Comparison of ENCODE assay signal across 28 cellular contexts in genomic region chrX:119036369-119037029, GRCh38. TPM values are rescaled to one million over a fixed set of nuclear protein-coding genes. Genes with fewer than 3 reads are reported as not detected.
DNase-seq lines count a peak whose midpoint lies in the region; ATAC-seq and TF ChIP-seq lines count a peak whose summit lies in the region.
"Had no signal": no experiment of that assay in that cellular context is flagged by ENCODE, and none has a peak within 500 bp of the region (broad histone marks: within the 10 kb centered on the region; RNA-seq: fewer than 3 reads in every experiment).

No MANE protein-coding gene starts in this region.

- H3K27ac ChIP-seq in PC-3 (ENCODE audit: low read length) (peak overlapping the region; percentile 68), hepatocyte (peak overlapping the region; percentile 70)
- H3K27ac ChIP-seq: RWPE1 had no signal

- H3K36me3 Mint-ChIP-seq in Calu3 (ENCODE audit: insufficient read depth, unreplicated experiment): no peaks in the 10 kb centered on the region

- no peak overlapping the region for H3K27ac Mint-ChIP-seq in Calu3 (ENCODE audit: unreplicated experiment)
- H3K27ac Mint-ChIP-seq: T-helper 1 cell treated with Interleukin-12 subunit alpha and Interleukin-12 subunit beta and Interleukin-4 antibody, amounts not matched to agents 30 μg/mL and 1 μg/mL, for 36 hours had no signal

- no peak for TF ChIP-seq CTCF in PC-3 (conservative IDR thresholded peaks at IDR 0.05; ENCODE audit: low read depth, low read length)
- TF ChIP-seq CTCF in hepatocyte (IDR thresholded peaks at IDR 0.05; ENCODE audit: poor library complexity): no peak
- no peak for TF ChIP-seq CTCF in Calu3 (IDR thresholded peaks at IDR 0.05; ENCODE audit: unreplicated experiment)

- peak overlapping the region; percentile 64; the same call in 1 of the 2 replicates for H3K4me2 ChIP-seq in PC-3 (ENCODE audit: low read length)
- no peak overlapping the region for H3K4me2 ChIP-seq in hepatocyte

- H3K4me3 ChIP-seq in PC-3 (ENCODE audit: low read length) (no peak overlapping the region), hepatocyte (no peak overlapping the region)
- H3K4me3 ChIP-seq: K562 had no signal

- POLR2A ChIA-PET in PC-3 (lab: Charles Lee; ENCODE audit: unreplicated experiment): no interaction called here

- H3K27me3 Mint-ChIP-seq in Calu3 (ENCODE audit: unreplicated experiment): peaks cover 21% of the 10 kb centered on the region

- H3K4me1 Mint-ChIP-seq in Calu3 (ENCODE audit: low read depth, unreplicated experiment): peaks cover 9% of the 10 kb centered on the region

- CTCF ChIA-PET in PC-3 (lab: Charles Lee) (no interaction called here), Calu3 (lab: Charles Lee) (interaction anchor here (0.6 kb wide), 1 partner anchor 218 kb away, joined by 3 read pairs; no protein-coding TSS in a partner anchor)

- no peaks in the 10 kb centered on the region for H4K20me1 ChIP-seq in PC-3 (ENCODE audit: low read length)
- no peaks in the 10 kb centered on the region for H4K20me1 ChIP-seq in hepatocyte (ENCODE audit: insufficient read depth, poor library complexity, severe bottlenecking)

- no peak overlapping the region for H3K9ac ChIP-seq in PC-3 (ENCODE audit: low read length)

- intact Hi-C loops in PC-3 (cut with micrococcal nuclease) (no loop called here), Calu3 (cut with micrococcal nuclease; ENCODE audit: unreplicated experiment) (no loop called here)

- WGBS in hepatocyte (ENCODE audit: low lambda C conversion rate, missing lambda C conversion rate): 76% methylated on average over 2 of the region's 2 CpGs

- H3K4me1 ChIP-seq in PC-3 (ENCODE audit: insufficient read depth, low read length): peaks cover 22% of the 10 kb centered on the region
- H3K4me1 ChIP-seq in hepatocyte (ENCODE audit: insufficient read depth): no peaks in the 10 kb centered on the region

- peak; percentile 19 for DNase-seq in EH (ENCODE audit: low read depth)
- peak; percentile 56 for DNase-seq in PC-3
- DNase-seq in hepatocyte (ENCODE audit: low spot score): no peak
- DNase-seq in NCI-H1048 (lab: John Stamatoyannopoulos, UW): no peak
- no peak for DNase-seq in Calu3
- no peak for DNase-seq in superior temporal gyrus (ENCODE audit: extremely low spot score)
- DNase-seq: ACHN; DMS153; MV-4-11; NCI-H1105 treated with DMSO at 0.1 percent for 48 hours; NCI-H2029; NCI-H446; NCI-H524 treated with DMSO at 0.1 percent for 48 hours; NCI-H774; NK-92 treated with Interleukin-12 subunit alpha and Interleukin-12 subunit beta, amount 100 ng/mL, for 24 hours; SHP77 had no signal

- H3K79me2 ChIP-seq in PC-3 (ENCODE audit: low read length) (no peaks in the 10 kb centered on the region), hepatocyte (no peaks in the 10 kb centered on the region)

- ATAC-seq in PC-3: peak; percentile 50
- no peak for ATAC-seq in GM21528 (IDR thresholded peaks at IDR 0.05; ENCODE audit: low FRiP score, unreplicated experiment)
- ATAC-seq: K562, Panc1 had no signal

- BruUV-seq in PC-3 (replicated peaks; lab: Mats Ljungman, UMichigan) (no TSS peak), Calu3 (replicated peaks; lab: Mats Ljungman, UMichigan) (no TSS peak)

- H3K9me2 ChIP-seq in PC-3 (replicated peaks; ENCODE audit: low read length) (no peaks in the 10 kb centered on the region), hepatocyte (replicated peaks; ENCODE audit: insufficient read depth) (no peaks in the 10 kb centered on the region)

- H3K4me3 Mint-ChIP-seq in Calu3 (ENCODE audit: low read depth, unreplicated experiment): no peak overlapping the region
- H3K4me3 Mint-ChIP-seq: T-helper 1 cell treated with Interleukin-12 subunit alpha and Interleukin-12 subunit beta and Interleukin-4 antibody, amounts not matched to agents 30 μg/mL and 1 μg/mL, for 36 hours had no signal

- peak overlapping the region; percentile 81 for H2AFZ ChIP-seq in PC-3 (ENCODE audit: low read length)
- H2AFZ ChIP-seq in hepatocyte: no peak overlapping the region

- no peaks in the 10 kb centered on the region for H3K9me3 Mint-ChIP-seq in Calu3 (ENCODE audit: low read depth, unreplicated experiment)
- H3K9me3 Mint-ChIP-seq: T-helper 1 cell treated with Interleukin-12 subunit alpha and Interleukin-12 subunit beta and Interleukin-4 antibody, amounts not matched to agents 30 μg/mL and 1 μg/mL, for 36 hours had no signal

- H3F3A ChIP-seq in PC-3 (ENCODE audit: low read length, unreplicated experiment): no peaks in the 10 kb centered on the region

- H3K36me3 ChIP-seq in PC-3 (ENCODE audit: low read depth, low read length): no peaks in the 10 kb centered on the region
- no peaks in the 10 kb centered on the region for H3K36me3 ChIP-seq in hepatocyte (replicated peaks; ENCODE audit: insufficient read depth, low read depth)

- H3K27me3 ChIP-seq in PC-3 (ENCODE audit: low read length): no peaks in the 10 kb centered on the region
- no peaks in the 10 kb centered on the region for H3K27me3 ChIP-seq in hepatocyte

- H3K9me3 ChIP-seq in PC-3 (ENCODE audit: low read length): no peaks in the 10 kb centered on the region
- no peaks in the 10 kb centered on the region for H3K9me3 ChIP-seq in hepatocyte (ENCODE audit: low read depth)

RNA-seq across cellular contexts. Expression of gene CT47C1, which starts 36.3 kb away (rescaled TPM):
- 0.07 TPM in 1 of 2 replicates, not detected in the other for total RNA-seq in PC-3 (2014; rRNA removed)
- total RNA-seq in hepatocyte: not detected in 2 replicates
- not detected in 2 replicates for polyA plus RNA-seq in hepatocyte
- total RNA-seq in Calu3 (2022): not detected in 2 replicates
- total RNA-seq: Daoy, H4, HT-29, K562, LHCN-M2, MCF 10A, SK-MEL-5 had no signal
- polyA plus RNA-seq: BJ, K562 had no signal

Comparison
In these comparisons a context has a peak if more than half of its experiments do, and no peak if none do; other contexts are left out.
1. DNase-seq: peak in EH (single experiment) and PC-3 (single experiment); none in hepatocyte (single experiment), NCI-H1048 (single experiment), Calu3 (single experiment) and superior temporal gyrus (single experiment).